In the genomic region with DNA sequence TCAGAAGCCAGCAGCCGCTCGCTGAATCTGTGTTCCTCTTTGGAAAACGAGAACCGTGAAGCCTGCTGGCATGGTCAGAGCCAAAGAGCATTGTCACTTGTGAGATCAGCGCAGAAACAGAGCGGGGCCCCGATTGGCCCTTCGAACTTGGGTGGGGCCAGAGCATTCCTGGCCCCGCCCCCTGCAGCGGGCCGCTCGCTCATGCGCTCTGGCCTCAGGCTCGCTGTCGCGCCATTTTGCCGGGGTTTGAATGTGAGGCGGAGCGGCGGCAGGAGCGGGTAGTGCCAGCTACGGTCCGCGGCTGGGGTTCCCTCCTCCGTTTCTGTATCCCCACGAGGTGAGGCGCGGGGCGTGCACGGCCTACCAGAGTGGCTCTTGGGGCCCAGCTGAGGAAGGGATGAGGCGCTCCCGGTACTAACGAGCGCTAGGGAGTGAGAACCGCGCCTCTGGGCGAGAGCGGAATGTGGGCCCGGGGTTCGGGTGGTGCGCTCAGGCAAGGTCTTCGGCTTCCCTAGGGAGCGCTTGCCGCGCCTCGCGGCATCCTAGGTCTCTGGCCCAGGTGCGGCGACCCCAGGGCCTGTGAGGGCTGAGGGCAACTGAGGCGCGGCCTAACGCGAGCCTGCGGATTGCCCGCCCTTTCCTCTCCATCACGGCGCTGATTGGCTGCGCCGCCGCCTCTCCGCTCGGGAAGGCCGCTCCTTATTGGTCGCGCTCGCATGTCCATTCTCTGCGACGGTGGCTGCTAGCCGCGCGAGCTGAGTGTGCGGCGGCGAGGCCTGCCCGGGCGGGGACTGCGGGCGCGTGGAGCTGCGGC, we compare ENCODE assay signal across 8 cellular contexts. TPM values are rescaled to one million over a fixed set of nuclear protein-coding genes. Genes with fewer than 3 reads are reported as not detected.
DNase-seq lines count a peak whose midpoint lies in the region; ATAC-seq and TF ChIP-seq lines count a peak whose summit lies in the region.

A gene with protein sequence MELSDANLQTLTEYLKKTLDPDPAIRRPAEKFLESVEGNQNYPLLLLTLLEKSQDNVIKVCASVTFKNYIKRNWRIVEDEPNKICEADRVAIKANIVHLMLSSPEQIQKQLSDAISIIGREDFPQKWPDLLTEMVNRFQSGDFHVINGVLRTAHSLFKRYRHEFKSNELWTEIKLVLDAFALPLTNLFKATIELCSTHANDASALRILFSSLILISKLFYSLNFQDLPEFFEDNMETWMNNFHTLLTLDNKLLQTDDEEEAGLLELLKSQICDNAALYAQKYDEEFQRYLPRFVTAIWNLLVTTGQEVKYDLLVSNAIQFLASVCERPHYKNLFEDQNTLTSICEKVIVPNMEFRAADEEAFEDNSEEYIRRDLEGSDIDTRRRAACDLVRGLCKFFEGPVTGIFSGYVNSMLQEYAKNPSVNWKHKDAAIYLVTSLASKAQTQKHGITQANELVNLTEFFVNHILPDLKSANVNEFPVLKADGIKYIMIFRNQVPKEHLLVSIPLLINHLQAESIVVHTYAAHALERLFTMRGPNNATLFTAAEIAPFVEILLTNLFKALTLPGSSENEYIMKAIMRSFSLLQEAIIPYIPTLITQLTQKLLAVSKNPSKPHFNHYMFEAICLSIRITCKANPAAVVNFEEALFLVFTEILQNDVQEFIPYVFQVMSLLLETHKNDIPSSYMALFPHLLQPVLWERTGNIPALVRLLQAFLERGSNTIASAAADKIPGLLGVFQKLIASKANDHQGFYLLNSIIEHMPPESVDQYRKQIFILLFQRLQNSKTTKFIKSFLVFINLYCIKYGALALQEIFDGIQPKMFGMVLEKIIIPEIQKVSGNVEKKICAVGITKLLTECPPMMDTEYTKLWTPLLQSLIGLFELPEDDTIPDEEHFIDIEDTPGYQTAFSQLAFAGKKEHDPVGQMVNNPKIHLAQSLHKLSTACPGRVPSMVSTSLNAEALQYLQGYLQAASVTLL (plus strand): TSS at position 226 of the 814 bp plus-strand sequence. CDS start 12,152 bp downstream, outside the sequence.

- intact Hi-C loops in left cardiac atrium (cut with DNase I): no loop called here
- intact Hi-C loops in posterior vena cava (cut with DNase I): no loop called here
- intact Hi-C loops in upper lobe of right lung (cut with DNase I): no loop called here

- DNase-seq in GM13977 (ENCODE audit: low spot score) (peak; percentile 94), NCI-H1694 (lab: John Stamatoyannopoulos, UW) (peak; percentile 82), amniotic stem cell (lab: John Stamatoyannopoulos, UW) (peak; percentile 95), left cardiac atrium (peak; percentile 96), posterior vena cava (ENCODE audit: low spot score) (peak; percentile 98), upper lobe of right lung (peak; percentile 97)

- H3K36me3 Mint-ChIP-seq in T-helper 1 cell treated with Interleukin-12 subunit alpha and Interleukin-12 subunit beta and Interleukin-4 antibody, amounts not matched to agents 30 μg/mL and 1 μg/mL, for 36 hours (ENCODE audit: low read depth): peaks cover 18% of the 10 kb centered on the region

- in situ Hi-C loops in GM13977 (cut with MboI; ENCODE audit: low pct_unique_long_range_greater_than_20kb, low sequenced_read_pairs, unreplicated experiment): no loop called here

- no peak for TF ChIP-seq CTCF in GM13977 (IDR thresholded peaks at IDR 0.05; ENCODE audit: extremely low read depth, insufficient read depth, missing control alignments)
- peak; percentile 7 for TF ChIP-seq CTCF in upper lobe of right lung (IDR thresholded peaks at IDR 0.05)

- no peaks in the 10 kb centered on the region for H3K27me3 ChIP-seq in upper lobe of right lung

- peak within 1 kb of the TSS; percentile 95 for H3K4me3 Mint-ChIP-seq in T-helper 1 cell treated with Interleukin-12 subunit alpha and Interleukin-12 subunit beta and Interleukin-4 antibody, amounts not matched to agents 30 μg/mL and 1 μg/mL, for 36 hours

- peak within 1 kb of the TSS; percentile 87 for H3K4me3 ChIP-seq in upper lobe of right lung

- H3K4me1 Mint-ChIP-seq in T-helper 1 cell treated with Interleukin-12 subunit alpha and Interleukin-12 subunit beta and Interleukin-4 antibody, amounts not matched to agents 30 μg/mL and 1 μg/mL, for 36 hours (ENCODE audit: low read depth): peaks cover 24% of the 10 kb centered on the region

- peak within 1 kb of the TSS; percentile 98 for H3K27ac Mint-ChIP-seq in T-helper 1 cell treated with Interleukin-12 subunit alpha and Interleukin-12 subunit beta and Interleukin-4 antibody, amounts not matched to agents 30 μg/mL and 1 μg/mL, for 36 hours

- H3K9me3 Mint-ChIP-seq in T-helper 1 cell treated with Interleukin-12 subunit alpha and Interleukin-12 subunit beta and Interleukin-4 antibody, amounts not matched to agents 30 μg/mL and 1 μg/mL, for 36 hours: no peaks in the 10 kb centered on the region

- ATAC-seq in HG02884 (IDR thresholded peaks at IDR 0.05; ENCODE audit: unreplicated experiment) (peak; percentile 76), left cardiac atrium (peak; percentile 98), upper lobe of right lung (peak; percentile 97)

- H3K27ac ChIP-seq in upper lobe of right lung: peak within 1 kb of the TSS; percentile 93

- H3K4me1 ChIP-seq in upper lobe of right lung: peaks cover 21% of the 10 kb centered on the region

- H3K36me3 ChIP-seq in upper lobe of right lung: no peaks in the 10 kb centered on the region

- no peaks in the 10 kb centered on the region for H3K9me3 ChIP-seq in upper lobe of right lung

- H3K27me3 Mint-ChIP-seq in T-helper 1 cell treated with Interleukin-12 subunit alpha and Interleukin-12 subunit beta and Interleukin-4 antibody, amounts not matched to agents 30 μg/mL and 1 μg/mL, for 36 hours (ENCODE audit: low read depth): no peaks in the 10 kb centered on the region

RNA-seq across cellular contexts. Expression of the gene that starts here (rescaled TPM):
- total RNA-seq in left cardiac atrium: 10 to 100 TPM; 38.8 to 41.1 TPM
- 10 to 100 TPM; 37.2 to 50.4 TPM for total RNA-seq in posterior vena cava
- 37.8 TPM for total RNA-seq in upper lobe of right lung

Comparison
In these comparisons a context has a peak if more than half of its experiments do, and no peak if none do; other contexts are left out.
1. Peak in every context shown above with its lines: DNase-seq, ATAC-seq, H3K4me3 ChIP-seq and H3K27ac ChIP-seq.